In the genomic region with DNA sequence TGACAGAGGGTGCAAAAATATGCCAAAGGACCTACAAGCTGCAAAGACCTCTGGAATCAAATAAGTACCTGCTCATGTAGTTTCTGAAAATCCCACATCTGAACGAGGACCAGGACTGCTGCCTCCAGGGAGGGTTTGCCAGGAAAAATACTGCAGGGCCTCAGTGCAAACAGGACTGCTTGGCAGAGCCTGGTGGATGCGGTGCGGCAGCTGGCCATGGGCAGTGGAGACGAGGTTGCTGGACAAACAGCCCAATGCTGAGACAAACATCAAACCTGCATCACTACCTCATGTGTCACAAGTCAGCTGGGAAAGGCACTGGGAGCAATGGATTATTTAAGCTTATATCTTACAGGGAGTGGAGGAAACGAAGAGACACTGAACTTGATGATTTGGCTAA, we compare ENCODE assay signal across 16 cellular contexts.
A peak's percentile ranks its signal among the peaks of the same experiment; 100 is the strongest.
DNase-seq lines count a peak whose midpoint lies in the region; ATAC-seq and TF ChIP-seq lines count a peak whose summit lies in the region.
"Had no signal": no experiment of that assay in that cellular context is flagged by ENCODE, and none has a peak within 500 bp of the region (broad histone marks: within the 10 kb centered on the region; RNA-seq: fewer than 3 reads in every experiment).

No MANE protein-coding gene starts in this region.

- H3K4me1 ChIP-seq in ascending aorta, result no peaks in the 10 kb centered on the region

- no peaks in the 10 kb centered on the region for H3K27me3 ChIP-seq in ascending aorta

- no peak for TF ChIP-seq CTCF in ascending aorta (IDR thresholded peaks at IDR 0.05)

- no peaks in the 10 kb centered on the region for H3K9me3 ChIP-seq in ascending aorta

- H3K4me3 ChIP-seq in ascending aorta, result no peak overlapping the region
- H3K4me3 ChIP-seq: GM23248 had no signal

- no peak for ATAC-seq in HG02970 (IDR thresholded peaks at IDR 0.05; ENCODE audit: low FRiP score, unreplicated experiment)
- ATAC-seq in HG03159 (IDR thresholded peaks at IDR 0.05; ENCODE audit: unreplicated experiment), result no peak

- H3K27ac ChIP-seq in ascending aorta, result no peak overlapping the region
- H3K27ac ChIP-seq: GM23248 had no signal

- no peaks in the 10 kb centered on the region for H3K36me3 ChIP-seq in ascending aorta

- DNase-seq in SHP77 treated with DMSO at 0.1 percent for 48 hours (lab: John Stamatoyannopoulos, UW) (peak; percentile 79), medulla oblongata (ENCODE audit: extremely low spot score) (peak; percentile 7), pons (ENCODE audit: low spot score) (peak; percentile 22), ascending aorta (ENCODE audit: low spot score in 2 of 2) (no peak)
- DNase-seq: C1 segment of cervical spinal cord; Calu3; CD4-positive, alpha-beta memory T cell; COR-L47; DMS53; DMS79 treated with DMSO at 0.1 percent for 48 hours; GF-D8; GM23248; H7; HCEC 1CT had no signal

- intact Hi-C loops in ascending aorta (cut with DNase I), result no loop called here

Comparison
In these comparisons a context has a peak if more than half of its experiments do, and no peak if none do; other contexts are left out.
1. DNase-seq: peak in SHP77 treated with DMSO at 0.1 percent for 48 hours (single experiment), medulla oblongata (single experiment) and pons (single experiment); none in ascending aorta (0 of 2).